ENCODE assay signal across 28 cellular contexts in the genomic region with DNA sequence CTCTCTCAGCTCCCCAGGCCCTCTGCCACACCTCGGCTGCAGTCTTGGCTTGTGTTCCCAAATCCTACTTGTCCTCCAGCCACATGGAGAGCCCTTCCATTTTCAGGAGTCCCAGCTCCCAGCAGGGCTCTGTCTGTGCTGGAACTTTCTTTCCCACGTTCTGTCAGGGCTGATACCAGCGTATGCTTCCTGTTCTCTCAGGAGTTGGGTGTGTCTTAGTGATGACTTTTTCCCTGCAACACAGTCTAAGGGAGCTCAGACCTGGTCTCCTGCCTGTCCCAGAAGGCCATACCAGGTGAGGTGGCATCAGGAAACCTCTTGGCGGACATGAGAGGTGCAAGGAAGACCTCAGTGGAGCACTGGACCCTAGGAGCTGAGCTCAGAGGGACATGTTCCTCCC.
"Had no signal": no experiment of that assay in that cellular context is flagged by ENCODE, and none has a peak within 500 bp of the region (broad histone marks: within the 10 kb centered on the region; RNA-seq: fewer than 3 reads in every experiment).

No MANE protein-coding gene starts in this region.

- H3K4me3 Mint-ChIP-seq: natural killer cell treated with Interleukin-12 subunit alpha and Interleukin-12 subunit beta and Interleukin-15 and Interleukin-18, amount 100 ng/mL, for 72 hours; stimulated activated effector memory CD8-positive, alpha-beta T cell treated with anti-CD3 and anti-CD28 coated beads, Interleukin-12 subunit alpha, Interleukin-12 subunit beta, amount 100 ng/mL, for 72 hours; stimulated activated naive CD8-positive, alpha-beta T cell treated with anti-CD3 and anti-CD28 coated beads, Interleukin-15, Interleukin-2, amounts not matched to agents 100 ng/mL and 50 ng/mL, for 24 hours had no signal

- H3K27me3 Mint-ChIP-seq: naive B cell; natural killer cell treated with Interleukin-12 subunit alpha and Interleukin-12 subunit beta and Interleukin-15 and Interleukin-18, amount 100 ng/mL, for 72 hours; stimulated activated naive CD8-positive, alpha-beta T cell treated with anti-CD3 and anti-CD28 coated beads, Interleukin-15, Interleukin-2, amounts not matched to agents 100 ng/mL and 50 ng/mL, for 24 hours had no signal

- H3K36me3 Mint-ChIP-seq: naive B cell; natural killer cell treated with Interleukin-12 subunit alpha and Interleukin-12 subunit beta and Interleukin-15 and Interleukin-18, amount 100 ng/mL, for 72 hours; stimulated activated effector memory CD8-positive, alpha-beta T cell treated with anti-CD3 and anti-CD28 coated beads, Interleukin-12 subunit alpha, Interleukin-12 subunit beta, amount 100 ng/mL, for 72 hours had no signal

- FAIRE-seq: pancreas had no signal

- H3K27ac Mint-ChIP-seq: natural killer cell treated with Interleukin-12 subunit alpha and Interleukin-12 subunit beta and Interleukin-15 and Interleukin-18, amount 100 ng/mL, for 72 hours; stimulated activated effector memory CD8-positive, alpha-beta T cell treated with anti-CD3 and anti-CD28 coated beads, Interleukin-12 subunit alpha, Interleukin-12 subunit beta, amount 100 ng/mL, for 72 hours; stimulated activated naive CD8-positive, alpha-beta T cell treated with anti-CD3 and anti-CD28 coated beads, Interleukin-15, Interleukin-2, amounts not matched to agents 100 ng/mL and 50 ng/mL, for 24 hours had no signal

- H3K79me2 ChIP-seq: hepatocyte had no signal

- H3K4me1 Mint-ChIP-seq: stimulated activated effector memory CD8-positive, alpha-beta T cell treated with anti-CD3 and anti-CD28 coated beads, Interleukin-12 subunit alpha, Interleukin-12 subunit beta, amount 100 ng/mL, for 72 hours had no signal

- H3K9me3 ChIP-seq: heart right ventricle, left lung, lower lobe of right lung, pancreas, prostate gland, spleen, suprapubic skin, thoracic aorta, tibial artery, upper lobe of right lung, uterus had no signal

- H3K27me3 ChIP-seq: heart right ventricle, hepatocyte, left lung, pancreas, spleen, suprapubic skin, tibial artery, upper lobe of right lung, uterus had no signal

- H3K4me1 ChIP-seq: heart right ventricle, left lung, lower lobe of right lung, pancreas, prostate gland, spleen, suprapubic skin, tibial artery, upper lobe of right lung, uterus had no signal

- H3K4me3 ChIP-seq: heart right ventricle, hepatocyte, left lung, lower lobe of right lung, pancreas, prostate gland, skin epidermis, spleen, suprapubic skin, thoracic aorta, tibial artery, upper lobe of right lung, uterus had no signal

- DNase-seq: heart right ventricle; islet precursor cell; kidney glomerular epithelial cell; left cardiac atrium; left lung; lower lobe of right lung; mammary epithelial cell; mesenchymal stem cell; naive B cell; retina; right cardiac atrium; spleen; stimulated activated CD4-positive, alpha-beta T cell treated with anti-CD3 and anti-CD28 coated beads, Interleukin-4, amount 100 ng/mL, for 24 hours; stimulated activated naive CD4-positive, alpha-beta T cell; tibial artery; trophoblast cell; upper lobe of right lung; uterus had no signal

- H3K27ac ChIP-seq: heart right ventricle, hepatocyte, left lung, lower lobe of right lung, pancreas, prostate gland, skin epidermis, spleen, suprapubic skin, thoracic aorta, tibial artery, upper lobe of right lung, uterus had no signal

- H2AFZ ChIP-seq: hepatocyte had no signal

- H3K4me2 ChIP-seq: hepatocyte had no signal

- ATAC-seq: heart right ventricle; left cardiac atrium; left lung; lower lobe of right lung; natural killer cell treated with Interleukin-12 subunit alpha and Interleukin-12 subunit beta and Interleukin-15 and Interleukin-18, amount 100 ng/mL, for 72 hours; pancreas; right cardiac atrium; sciatic nerve had no signal

- H3K9me3 Mint-ChIP-seq: naive B cell; natural killer cell treated with Interleukin-12 subunit alpha and Interleukin-12 subunit beta and Interleukin-15 and Interleukin-18, amount 100 ng/mL, for 72 hours; stimulated activated effector memory CD8-positive, alpha-beta T cell treated with anti-CD3 and anti-CD28 coated beads, Interleukin-12 subunit alpha, Interleukin-12 subunit beta, amount 100 ng/mL, for 72 hours; stimulated activated naive CD8-positive, alpha-beta T cell treated with anti-CD3 and anti-CD28 coated beads, Interleukin-15, Interleukin-2, amounts not matched to agents 100 ng/mL and 50 ng/mL, for 24 hours had no signal

- H3K36me3 ChIP-seq: heart right ventricle, left lung, lower lobe of right lung, pancreas, prostate gland, spleen, suprapubic skin, thoracic aorta, tibial artery, upper lobe of right lung, uterus had no signal
